16 cellular contexts compared by ENCODE assay signal in genomic region chr15:48537277-48538113, GRCh38.
DNase-seq lines count a peak whose midpoint lies in the region; ATAC-seq and TF ChIP-seq lines count a peak whose summit lies in the region.
"Had no signal": no experiment of that assay in that cellular context is flagged by ENCODE, and none has a peak within 500 bp of the region (broad histone marks: within the 10 kb centered on the region; RNA-seq: fewer than 3 reads in every experiment).

No MANE protein-coding gene starts in this region.

- peaks cover 0 to 77% (median 40%) of the 10 kb centered on the region in 9 donors for H3K4me1 ChIP-seq in heart right ventricle
- H3K4me1 ChIP-seq: prostate gland had no signal

- peaks cover 43% of the 10 kb centered on the region for H3K36me3 Mint-ChIP-seq in chondrocyte (ENCODE audit: low read depth)
- H3K36me3 Mint-ChIP-seq in osteocyte (ENCODE audit: unreplicated experiment): peaks cover 58% of the 10 kb centered on the region
- H3K36me3 Mint-ChIP-seq: activated naive CD8-positive, alpha-beta T cell treated with anti-CD3 and anti-CD28 coated beads, Interleukin-2, amount 10 ng/mL, durations not matched to agents 7 days and 5 days; CD4-positive, alpha-beta memory T cell had no signal

- H3K9me3 Mint-ChIP-seq in chondrocyte (ENCODE audit: low read depth): no peaks in the 10 kb centered on the region
- H3K9me3 Mint-ChIP-seq in osteocyte (ENCODE audit: unreplicated experiment): peaks cover 4% of the 10 kb centered on the region
- H3K9me3 Mint-ChIP-seq: activated CD4-positive, alpha-beta memory T cell treated with anti-CD3 and anti-CD28 coated beads, Interleukin-2, amount 10 ng/mL, durations not matched to agents 7 days and 5 days; activated naive CD8-positive, alpha-beta T cell treated with anti-CD3 and anti-CD28 coated beads, Interleukin-2, amount 10 ng/mL, durations not matched to agents 7 days and 5 days; activated T-cell treated with anti-CD3 and anti-CD28 coated beads, Interleukin-2, amount 50 U/mL, for 4 hours; CD4-positive, alpha-beta memory T cell had no signal

- H3K4me1 Mint-ChIP-seq in chondrocyte (ENCODE audit: low read depth) (peaks cover 94% of the 10 kb centered on the region), osteocyte (ENCODE audit: unreplicated experiment) (peaks cover 87% of the 10 kb centered on the region)
- H3K4me1 Mint-ChIP-seq: activated CD4-positive, alpha-beta memory T cell treated with anti-CD3 and anti-CD28 coated beads, Interleukin-2, amount 10 ng/mL, durations not matched to agents 7 days and 5 days; activated naive CD8-positive, alpha-beta T cell treated with anti-CD3 and anti-CD28 coated beads, Interleukin-2, amount 10 ng/mL, durations not matched to agents 7 days and 5 days; CD4-positive, alpha-beta memory T cell had no signal

- H3K27ac ChIP-seq in heart right ventricle: peak overlapping the region in 8 of 10 donors; percentile 12 to 80 (median 48)
- H3K27ac ChIP-seq: prostate gland had no signal

- peak in 7 of 8 donors; percentile 37 to 65 (median 50) for ATAC-seq in heart right ventricle
- ATAC-seq: activated T-cell treated with anti-CD3 and anti-CD28 coated beads, Interleukin-2, amount 50 U/mL, for 4 hours; stimulated activated naive CD8-positive, alpha-beta T cell treated with anti-CD3 and anti-CD28 coated beads, Interleukin-15, Interleukin-2, amounts not matched to agents 100 U/mL and 50 U/mL, for 24 hours had no signal

- H3K4me3 Mint-ChIP-seq in chondrocyte (ENCODE audit: unreplicated experiment) (no peak overlapping the region), osteocyte (ENCODE audit: unreplicated experiment) (no peak overlapping the region)
- H3K4me3 Mint-ChIP-seq: activated CD4-positive, alpha-beta memory T cell treated with anti-CD3 and anti-CD28 coated beads, Interleukin-2, amount 10 ng/mL, durations not matched to agents 7 days and 5 days; activated naive CD8-positive, alpha-beta T cell treated with anti-CD3 and anti-CD28 coated beads, Interleukin-2, amount 10 ng/mL, durations not matched to agents 7 days and 5 days; activated T-cell treated with anti-CD3 and anti-CD28 coated beads, Interleukin-2, amount 50 U/mL, for 4 hours; CD4-positive, alpha-beta memory T cell had no signal

- DNase-seq in AG08395 (ENCODE audit: low spot score): peak; percentile 29
- no peak for DNase-seq in chondrocyte (ENCODE audit: low spot score)
- peak in 1 of 2 donors; percentile 21 for DNase-seq in heart right ventricle
- DNase-seq in osteocyte (ENCODE audit: extremely low spot score, unreplicated experiment): no peak
- DNase-seq in Ammon's horn (ENCODE audit: low spot score): no peak
- no peak for DNase-seq in D341Med (ENCODE audit: low spot score)
- no peak for DNase-seq in stimulated activated CD4-positive, alpha-beta T cell treated with anti-CD3 and anti-CD28 coated beads, Interleukin-1b, Interleukin-23, amount 100 ng/mL, for 48 hours
- DNase-seq in GF-D8 (lab: John Stamatoyannopoulos, UW): no peak
- DNase-seq: activated CD4-positive, alpha-beta memory T cell treated with anti-CD3 and anti-CD28 coated beads, Interleukin-2, amount 10 ng/mL, durations not matched to agents 7 days and 5 days; activated naive CD8-positive, alpha-beta T cell treated with anti-CD3 and anti-CD28 coated beads, Interleukin-2, amount 10 ng/mL, durations not matched to agents 7 days and 5 days; activated T-cell treated with anti-CD3 and anti-CD28 coated beads, Interleukin-2, amount 50 U/mL, for 4 hours; CD4-positive, alpha-beta memory T cell; DND-41; stimulated activated CD4-positive, alpha-beta T cell treated with anti-CD3 and anti-CD28 coated beads, Interleukin-15, amount 100 ng/mL, for 24 hours; stimulated activated naive CD8-positive, alpha-beta T cell treated with anti-CD3 and anti-CD28 coated beads, Interleukin-15, Interleukin-2, amounts not matched to agents 100 U/mL and 50 U/mL, for 24 hours had no signal

- no peaks in the 10 kb centered on the region for H3K9me3 ChIP-seq in heart right ventricle
- H3K9me3 ChIP-seq: prostate gland had no signal

- no peaks in the 10 kb centered on the region for H3K27me3 Mint-ChIP-seq in chondrocyte (ENCODE audit: low read depth)
- no peaks in the 10 kb centered on the region for H3K27me3 Mint-ChIP-seq in osteocyte (ENCODE audit: unreplicated experiment)

- TF ChIP-seq CTCF in chondrocyte (IDR thresholded peaks at IDR 0.05) (no peak), heart right ventricle (IDR thresholded peaks at IDR 0.05) (no peak), osteocyte (IDR thresholded peaks at IDR 0.05) (no peak)

- H3K27ac Mint-ChIP-seq in chondrocyte (ENCODE audit: unreplicated experiment) (peak overlapping the region; percentile 81), osteocyte (ENCODE audit: unreplicated experiment) (peak overlapping the region; percentile 91)
- H3K27ac Mint-ChIP-seq: activated CD4-positive, alpha-beta memory T cell treated with anti-CD3 and anti-CD28 coated beads, Interleukin-2, amount 10 ng/mL, durations not matched to agents 7 days and 5 days; activated naive CD8-positive, alpha-beta T cell treated with anti-CD3 and anti-CD28 coated beads, Interleukin-2, amount 10 ng/mL, durations not matched to agents 7 days and 5 days; CD4-positive, alpha-beta memory T cell had no signal

- H3K27me3 ChIP-seq in heart right ventricle: no peaks in the 10 kb centered on the region

- peaks cover 0 to 21% (median 0%) of the 10 kb centered on the region in 9 donors for H3K36me3 ChIP-seq in heart right ventricle
- H3K36me3 ChIP-seq: prostate gland had no signal

- intact Hi-C loops in heart right ventricle (cut with DNase I): loop anchor here in 4 of 10 donors (5.0 to 10.0 kb wide), 3 partner anchors 65 to 107 kb away; partner anchors contain the start of gene FBN1 (in 3 of the 4)

- WGBS in heart right ventricle, 2 donors: 64 to 66% methylated on average over 16 of the region's 16 CpGs

- no peak overlapping the region for H3K4me3 ChIP-seq in heart right ventricle
- H3K4me3 ChIP-seq: prostate gland had no signal
